Comparison of ENCODE assay signal across 12 cellular contexts in the genomic region with DNA sequence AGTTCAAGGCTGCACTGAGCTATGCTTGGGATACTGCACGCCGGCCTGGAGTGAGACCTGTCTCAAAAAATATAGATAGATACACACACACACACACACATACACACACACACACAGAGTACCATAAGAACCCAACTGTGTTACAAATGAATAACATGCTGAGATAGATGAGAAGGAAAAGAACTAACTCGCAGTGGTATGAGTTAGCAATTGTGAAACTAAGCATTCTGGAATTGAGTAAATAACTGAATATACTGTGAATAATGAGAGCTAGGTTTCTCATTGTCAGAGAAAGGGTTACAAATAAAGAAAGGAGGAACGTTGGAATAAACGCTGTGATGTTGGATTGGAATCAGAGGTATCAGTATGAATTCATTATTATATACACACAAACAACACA. TPM values are rescaled to one million over a fixed set of nuclear protein-coding genes. Genes with fewer than 3 reads are reported as not detected.
DNase-seq lines count a peak whose midpoint lies in the region; ATAC-seq and TF ChIP-seq lines count a peak whose summit lies in the region.
"Had no signal": no experiment of that assay in that cellular context is flagged by ENCODE, and none has a peak within 500 bp of the region (broad histone marks: within the 10 kb centered on the region; RNA-seq: fewer than 3 reads in every experiment).

No MANE protein-coding gene starts in this region.

- H3K27ac ChIP-seq in vagina = no peak overlapping the region
- H3K27ac ChIP-seq: BLaER1, neural progenitor cell had no signal

- H3K27ac Mint-ChIP-seq in progenitor cell of endocrine pancreas = no peak overlapping the region
- H3K27ac Mint-ChIP-seq: neural progenitor cell had no signal

- no peaks in the 10 kb centered on the region for H3K4me1 Mint-ChIP-seq in progenitor cell of endocrine pancreas (ENCODE audit: low read depth)
- H3K4me1 Mint-ChIP-seq: neural progenitor cell had no signal

- H3K27me3 ChIP-seq in vagina = no peaks in the 10 kb centered on the region
- H3K27me3 ChIP-seq: BLaER1, neural progenitor cell had no signal

- DNase-seq in GM13977 (ENCODE audit: low spot score) = peak; percentile 30
- DNase-seq in vagina (ENCODE audit: extremely low spot score in 2 of 2) = no peak
- DNase-seq in AML-193 (lab: John Stamatoyannopoulos, UW) = no peak
- DNase-seq in progenitor cell of endocrine pancreas (ENCODE audit: low spot score, unreplicated experiment) = no peak
- no peak for DNase-seq in NCI-H2107 treated with DMSO at 0.1 percent for 48 hours (lab: John Stamatoyannopoulos, UW; ENCODE audit: unreplicated experiment)
- DNase-seq: activated CD4-positive, CD25-positive, alpha-beta regulatory T cell treated with anti-CD3 and anti-CD28 coated beads, Interleukin-2, amount 50 U/mL, for 72 hours; NCI-H524 had no signal

- TF ChIP-seq CTCF in GM13977 (IDR thresholded peaks at IDR 0.05; ENCODE audit: extremely low read depth, insufficient read depth, missing control alignments) = no peak
- TF ChIP-seq CTCF in vagina (IDR thresholded peaks at IDR 0.05) = no peak
- TF ChIP-seq CTCF in progenitor cell of endocrine pancreas (IDR thresholded peaks at IDR 0.05; ENCODE audit: unreplicated experiment) = no peak

- in situ Hi-C loops in GM13977 (cut with MboI; ENCODE audit: low pct_unique_long_range_greater_than_20kb, low sequenced_read_pairs, unreplicated experiment) = no loop called here

- no peaks in the 10 kb centered on the region for H3K4me1 ChIP-seq in vagina
- H3K4me1 ChIP-seq: BLaER1 had no signal

- peak; percentile 99 for ATAC-seq in GM19035 (IDR thresholded peaks at IDR 0.05; ENCODE audit: unreplicated experiment)
- ATAC-seq in HG02623 (IDR thresholded peaks at IDR 0.05; ENCODE audit: unreplicated experiment) = peak; percentile 84
- peak; percentile 96 for ATAC-seq in HG03378 (IDR thresholded peaks at IDR 0.05; ENCODE audit: unreplicated experiment)

- peaks cover 4% of the 10 kb centered on the region for H3K27me3 Mint-ChIP-seq in progenitor cell of endocrine pancreas

- no peaks in the 10 kb centered on the region for H3K9me3 ChIP-seq in vagina
- H3K9me3 ChIP-seq: BLaER1 had no signal

- H3K4me3 ChIP-seq in vagina = no peak overlapping the region
- H3K4me3 ChIP-seq: BLaER1, neural progenitor cell had no signal

- H3K36me3 Mint-ChIP-seq in progenitor cell of endocrine pancreas (ENCODE audit: insufficient read depth) = no peaks in the 10 kb centered on the region
- H3K36me3 Mint-ChIP-seq: neural progenitor cell had no signal

- H3K4me3 Mint-ChIP-seq in progenitor cell of endocrine pancreas (ENCODE audit: low read depth) = no peak overlapping the region
- H3K4me3 Mint-ChIP-seq: neural progenitor cell had no signal

- no peak for TF ChIP-seq POLR2A in vagina (IDR thresholded peaks at IDR 0.05)

- no peaks in the 10 kb centered on the region for H3K36me3 ChIP-seq in vagina
- H3K36me3 ChIP-seq: BLaER1, neural progenitor cell had no signal

- no peaks in the 10 kb centered on the region for H3K9me3 Mint-ChIP-seq in progenitor cell of endocrine pancreas (ENCODE audit: low read depth)
- H3K9me3 Mint-ChIP-seq: neural progenitor cell had no signal

- intact Hi-C loops in vagina (cut with DNase I) = no loop called here

RNA-seq across cellular contexts. Expression of gene FAXC, which starts 14.6 kb away (rescaled TPM):
- total RNA-seq in vagina (6.6 TPM), progenitor cell of endocrine pancreas (20.7 and 23.9 TPM in 2 replicates)

RNA-seq across cellular contexts. Expression of gene COQ3, which starts 30.0 kb away (rescaled TPM):
- total RNA-seq in vagina (3.7 TPM), progenitor cell of endocrine pancreas (4.2 and 4.8 TPM in 2 replicates)
